In the genomic region with DNA sequence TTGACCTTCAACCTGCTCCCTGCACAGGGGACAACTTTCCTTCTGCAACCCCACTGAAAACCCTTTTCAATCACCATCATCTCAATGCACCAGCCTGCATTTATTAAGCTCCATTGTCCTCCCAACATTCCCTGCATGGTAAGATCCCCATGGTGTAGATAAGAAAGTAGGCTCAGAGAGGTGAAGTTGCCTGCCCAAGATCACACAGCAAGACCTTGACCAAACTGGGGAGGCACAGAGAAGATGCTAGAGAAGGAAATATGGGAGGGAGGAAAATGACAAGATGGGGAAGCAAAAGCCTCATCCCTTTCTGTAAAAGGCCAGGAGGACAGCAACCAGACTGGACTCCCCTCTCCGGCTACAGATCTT, we compare ENCODE assay signal across 27 cellular contexts. TPM values are rescaled to one million over a fixed set of nuclear protein-coding genes. Genes with fewer than 3 reads are reported as not detected.
"Had no signal": no experiment of that assay in that cellular context is flagged by ENCODE, and none has a peak within 500 bp of the region (broad histone marks: within the 10 kb centered on the region; RNA-seq: fewer than 3 reads in every experiment).

No MANE protein-coding gene starts in this region.

- ATAC-seq: heart right ventricle, left colon, mucosa of descending colon, T-cell had no signal

- H3K4me3 ChIP-seq: adrenal gland, ascending aorta, breast epithelium, colonic mucosa, dorsolateral prefrontal cortex, heart right ventricle, mucosa of descending colon, thoracic aorta had no signal

- H3K9me3 Mint-ChIP-seq: activated T-cell treated with anti-CD3 and anti-CD28 coated beads, Interleukin-2, amount 50 U/mL, for 24 hours; activated T-helper 2 cell treated with anti-CD3 and anti-CD28 coated beads, Interferon-gamma antibody, Interleukin-2, Interleukin-4, amounts not matched to agents 10 μg/mL and 5 μg/mL and 100 μg/mL, durations not matched to agents 14 hours and 24 hours and 36 hours; memory B cell; T-cell; T-helper 2 cell treated with Interferon-gamma antibody and Interleukin-4, amounts not matched to agents 5 μg/mL and 100 μg/mL, for 36 hours had no signal

- H3K27ac Mint-ChIP-seq: activated naive CD8-positive, alpha-beta T cell; activated T-cell treated with anti-CD3 and anti-CD28 coated beads, Interleukin-2, amount 50 U/mL, for 24 hours; activated T-helper 2 cell treated with anti-CD3 and anti-CD28 coated beads, Interferon-gamma antibody, Interleukin-2, Interleukin-4, amounts not matched to agents 10 μg/mL and 5 μg/mL and 100 μg/mL, durations not matched to agents 14 hours and 24 hours and 36 hours; memory B cell; T-helper 2 cell treated with Interferon-gamma antibody and Interleukin-4, amounts not matched to agents 5 μg/mL and 100 μg/mL, for 36 hours had no signal

- H3K4me3 Mint-ChIP-seq: activated naive CD8-positive, alpha-beta T cell; activated T-cell treated with anti-CD3 and anti-CD28 coated beads, Interleukin-2, amount 50 U/mL, for 24 hours; memory B cell; T-cell; T-helper 2 cell treated with Interferon-gamma antibody and Interleukin-4, amounts not matched to agents 5 μg/mL and 100 μg/mL, for 36 hours had no signal

- H3K36me3 Mint-ChIP-seq: activated naive CD8-positive, alpha-beta T cell; memory B cell; T-cell had no signal

- H3K36me3 ChIP-seq: adrenal gland, ascending aorta, breast epithelium, colonic mucosa, thoracic aorta had no signal

- H3K27ac ChIP-seq: adrenal gland, ascending aorta, breast epithelium, colonic mucosa, dorsolateral prefrontal cortex, epithelial cell of prostate, heart right ventricle, thoracic aorta had no signal

- FAIRE-seq: keratinocyte had no signal

- DNase-seq: activated CD8-positive, alpha-beta memory T cell treated with anti-CD3 and anti-CD28 coated beads for 24 hours; activated CD8-positive, alpha-beta memory T cell treated with anti-CD3 and anti-CD28 coated beads, Interleukin-2, amount 50 U/mL, for 4 hours; activated naive CD4-positive, alpha-beta T cell; activated T-cell treated with anti-CD3 and anti-CD28 coated beads, Interleukin-2, amount 50 U/mL, for 24 hours; adrenal gland; colonic mucosa; dorsolateral prefrontal cortex; heart right ventricle; left colon; mucosa of descending colon; retina; stimulated activated CD4-positive, alpha-beta T cell treated with anti-CD3 and anti-CD28 coated beads, Interleukin-2, amount 100 ng/mL, for 48 hours; stimulated activated naive CD4-positive, alpha-beta T cell treated with Interleukin-2 at 50 U/mL for 16 hours; T-cell had no signal

- H3K9me3 ChIP-seq: adrenal gland, ascending aorta, breast epithelium, colonic mucosa, heart right ventricle, mucosa of descending colon, thoracic aorta had no signal

- H3K27me3 ChIP-seq: adrenal gland, breast epithelium, colonic mucosa, dorsolateral prefrontal cortex had no signal

- H3K4me1 ChIP-seq: breast epithelium, colonic mucosa had no signal

RNA-seq across cellular contexts. Expression of gene MSI1, which starts 9.8 kb away (rescaled TPM):
- total RNA-seq: fibroblast of villous mesenchyme had no signal
- polyA plus RNA-seq: keratinocyte had no signal

RNA-seq across cellular contexts. Expression of gene PLA2G1B, which starts 31.6 kb away (rescaled TPM):
- total RNA-seq: activated T-helper 2 cell treated with anti-CD3 and anti-CD28 coated beads, Interferon-gamma antibody, Interleukin-2, Interleukin-4, amounts not matched to agents 10 μg/mL and 5 μg/mL and 100 μg/mL, durations not matched to agents 14 hours and 24 hours and 36 hours; ascending aorta; breast epithelium; fibroblast of villous mesenchyme; left colon; lower leg skin; mucosa of descending colon; osteoblast; thoracic aorta; ureter had no signal
- polyA plus RNA-seq: keratinocyte had no signal

RNA-seq across cellular contexts. Expression of gene SIRT4, which starts 57.0 kb away (rescaled TPM):
- total RNA-seq: ascending aorta, ureter had no signal
